In the genomic region with DNA sequence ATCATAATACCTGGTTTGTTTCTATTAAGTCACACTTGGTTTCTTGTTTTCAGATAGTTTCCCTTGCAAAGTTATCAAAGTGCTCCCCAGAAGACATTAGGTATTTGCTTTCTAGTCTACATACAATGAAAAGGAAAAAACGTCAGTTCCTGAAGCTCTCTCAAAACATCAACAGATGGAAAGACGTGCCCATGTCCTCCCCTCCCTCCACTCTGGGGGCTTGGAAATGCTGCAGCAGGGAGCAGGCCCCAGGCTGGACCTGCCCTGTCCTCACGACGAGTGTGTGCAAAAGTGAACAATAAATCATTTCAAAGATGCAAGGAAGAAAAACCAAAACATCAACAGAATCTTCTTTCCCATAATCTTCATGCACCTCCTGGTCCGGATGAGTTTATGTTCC, we compare ENCODE assay signal across 13 cellular contexts.
"Had no signal": no experiment of that assay in that cellular context is flagged by ENCODE, and none has a peak within 500 bp of the region (broad histone marks: within the 10 kb centered on the region; RNA-seq: fewer than 3 reads in every experiment).

No MANE protein-coding gene starts in this region.

- H3K4me1 ChIP-seq: gastroesophageal sphincter had no signal

- DNase-seq: activated CD4-positive, CD25-positive, alpha-beta regulatory T cell treated with anti-CD3 and anti-CD28 coated beads, Interleukin-2, amount 50 U/mL, for 72 hours; activated CD8-positive, alpha-beta memory T cell treated with anti-CD3 and anti-CD28 coated beads, Interleukin-2, amount 50 U/mL, for 4 hours; activated CD8-positive, alpha-beta T cell treated with anti-CD3 and anti-CD28 coated beads for 36 hours; activated gamma-delta T cell treated with Interleukin-2 at 50 U/mL for 16 hours; activated naive CD8-positive, alpha-beta T cell treated with anti-CD3 and anti-CD28 coated beads, Interleukin-2, amount 10 ng/mL, durations not matched to agents 7 days and 5 days; activated T-cell treated with anti-CD3 and anti-CD28 coated beads, Interleukin-2, amount 50 U/mL, for 72 hours; aorta; hippocampal formation; natural killer cell; T-helper 9 cell had no signal

- H3K9me3 ChIP-seq: gastroesophageal sphincter had no signal

- ATAC-seq: activated CD8-positive, alpha-beta T cell treated with anti-CD3 and anti-CD28 coated beads for 36 hours; activated T-cell treated with anti-CD3 and anti-CD28 coated beads, Interleukin-2, amount 50 U/mL, for 72 hours; gastroesophageal sphincter; natural killer cell had no signal

- H3K4me3 Mint-ChIP-seq: activated CD8-positive, alpha-beta T cell treated with anti-CD3 and anti-CD28 coated beads for 36 hours; activated naive CD8-positive, alpha-beta T cell treated with anti-CD3 and anti-CD28 coated beads, Interleukin-2, amount 10 ng/mL, durations not matched to agents 7 days and 5 days; activated T-cell treated with anti-CD3 and anti-CD28 coated beads, Interleukin-2, amount 50 U/mL, for 72 hours; natural killer cell had no signal

- H3K36me3 ChIP-seq: gastroesophageal sphincter had no signal

- H3K27ac ChIP-seq: gastroesophageal sphincter had no signal

- H3K9me3 Mint-ChIP-seq: activated CD8-positive, alpha-beta T cell treated with anti-CD3 and anti-CD28 coated beads for 36 hours; activated naive CD8-positive, alpha-beta T cell treated with anti-CD3 and anti-CD28 coated beads, Interleukin-2, amount 10 ng/mL, durations not matched to agents 7 days and 5 days; activated T-cell treated with anti-CD3 and anti-CD28 coated beads, Interleukin-2, amount 50 U/mL, for 72 hours; natural killer cell had no signal

- H3K4me1 Mint-ChIP-seq: activated naive CD8-positive, alpha-beta T cell treated with anti-CD3 and anti-CD28 coated beads, Interleukin-2, amount 10 ng/mL, durations not matched to agents 7 days and 5 days; natural killer cell had no signal

- H3K36me3 Mint-ChIP-seq: activated naive CD8-positive, alpha-beta T cell treated with anti-CD3 and anti-CD28 coated beads, Interleukin-2, amount 10 ng/mL, durations not matched to agents 7 days and 5 days; natural killer cell had no signal

- FAIRE-seq: bronchial epithelial cell had no signal

- H3K27ac Mint-ChIP-seq: activated CD8-positive, alpha-beta T cell treated with anti-CD3 and anti-CD28 coated beads for 36 hours; activated naive CD8-positive, alpha-beta T cell treated with anti-CD3 and anti-CD28 coated beads, Interleukin-2, amount 10 ng/mL, durations not matched to agents 7 days and 5 days; activated T-cell treated with anti-CD3 and anti-CD28 coated beads, Interleukin-2, amount 50 U/mL, for 72 hours; natural killer cell had no signal

- H3K4me3 ChIP-seq: gastroesophageal sphincter, lung had no signal

- H3K27me3 ChIP-seq: gastroesophageal sphincter had no signal
